ENCODE assay signal across 11 cellular contexts in the genomic region with DNA sequence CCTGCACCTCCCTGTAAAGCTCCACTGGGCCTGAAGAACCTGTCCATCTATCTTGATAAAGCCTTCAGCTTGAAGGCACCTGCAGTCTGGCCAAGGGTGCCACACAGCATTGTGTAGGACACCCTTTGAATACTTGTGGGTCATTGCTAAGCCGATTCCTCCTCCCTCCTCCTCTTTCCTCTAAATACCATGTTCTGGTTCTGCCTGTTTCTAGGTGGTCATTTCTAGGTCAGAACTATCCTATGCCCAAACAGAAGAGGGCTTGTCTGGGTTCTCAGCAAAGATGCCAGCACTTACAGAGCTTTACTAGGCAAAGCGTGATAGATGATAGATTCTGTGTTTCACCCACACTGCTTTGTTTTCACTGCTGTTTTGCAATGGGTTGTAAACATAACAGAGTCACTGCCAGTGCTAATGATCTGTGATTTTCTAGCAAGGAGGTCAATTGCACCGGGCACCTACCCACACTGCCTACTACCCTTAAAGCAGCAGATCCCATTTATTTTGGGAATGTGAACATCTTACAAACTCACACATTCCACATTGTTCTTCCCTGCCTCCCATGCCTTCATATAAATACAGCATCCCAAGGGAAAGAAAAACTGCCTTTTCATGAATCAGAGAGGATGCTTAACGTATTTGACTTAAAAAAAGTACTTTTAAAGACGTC.
A peak's percentile ranks its signal among the peaks of the same experiment; 100 is the strongest.
DNase-seq lines count a peak whose midpoint lies in the region; ATAC-seq and TF ChIP-seq lines count a peak whose summit lies in the region.
"Had no signal": no experiment of that assay in that cellular context is flagged by ENCODE, and none has a peak within 500 bp of the region (broad histone marks: within the 10 kb centered on the region; RNA-seq: fewer than 3 reads in every experiment).

No MANE protein-coding gene starts in this region.

- no peaks in the 10 kb centered on the region for H3K36me3 Mint-ChIP-seq in activated T-helper 17 cell treated with anti-CD3 and anti-CD28 coated beads, Interleukin-2, amount 50 U/mL, for 72 hours (ENCODE audit: low read depth)
- H3K36me3 Mint-ChIP-seq: natural killer cell had no signal

- no peak for TF ChIP-seq CTCF in gastroesophageal sphincter (IDR thresholded peaks at IDR 0.05)

- no peaks in the 10 kb centered on the region for H3K9me3 Mint-ChIP-seq in activated T-helper 17 cell treated with anti-CD3 and anti-CD28 coated beads, Interleukin-2, amount 50 U/mL, for 72 hours
- H3K9me3 Mint-ChIP-seq: activated T-cell treated with anti-CD3 and anti-CD28 coated beads, Interleukin-2, amount 50 U/mL, for 4 hours; natural killer cell had no signal

- H3K27me3 ChIP-seq in gastroesophageal sphincter: no peaks in the 10 kb centered on the region

- H3K27me3 Mint-ChIP-seq in activated T-helper 17 cell treated with anti-CD3 and anti-CD28 coated beads, Interleukin-2, amount 50 U/mL, for 72 hours: peaks cover 6% of the 10 kb centered on the region

- H3K9me3 ChIP-seq in gastroesophageal sphincter: no peaks in the 10 kb centered on the region

- no peak for TF ChIP-seq EP300 in gastroesophageal sphincter (IDR thresholded peaks at IDR 0.05)

- peak overlapping the region; percentile 71 to 82 (median 80) for H3K27ac ChIP-seq in gastroesophageal sphincter

- TF ChIP-seq POLR2A in gastroesophageal sphincter (IDR thresholded peaks at IDR 0.05): no peak

- ATAC-seq in SK-N-SH treated with all-trans-retinoic acid at 6 μM for 48 hours (peak; percentile 14; the same call in 2 of the 3 replicates), gastroesophageal sphincter (no peak)
- ATAC-seq in activated T-helper 17 cell treated with anti-CD3 and anti-CD28 coated beads, Interleukin-2, amount 50 U/mL, for 72 hours (replicated peaks): no peak
- ATAC-seq: activated T-cell treated with anti-CD3 and anti-CD28 coated beads, Interleukin-2, amount 50 U/mL, for 4 hours; natural killer cell had no signal

- H3K36me3 ChIP-seq in gastroesophageal sphincter: no peaks in the 10 kb centered on the region

- H3K4me3 Mint-ChIP-seq in activated T-helper 17 cell treated with anti-CD3 and anti-CD28 coated beads, Interleukin-2, amount 50 U/mL, for 72 hours: no peak overlapping the region
- H3K4me3 Mint-ChIP-seq: activated T-cell treated with anti-CD3 and anti-CD28 coated beads, Interleukin-2, amount 50 U/mL, for 4 hours; natural killer cell had no signal

- H3K4me3 ChIP-seq in gastroesophageal sphincter: no peak overlapping the region

- WGBS in gastroesophageal sphincter (ENCODE audit: low coverage in 1 of 2), 2 donors: 24 to 36% methylated on average over 3 to 4 of the region's 5 CpGs

- peaks cover 10 to 25% (median 15%) of the 10 kb centered on the region in 3 donors for H3K4me1 ChIP-seq in gastroesophageal sphincter

- peaks cover 3% of the 10 kb centered on the region for H3K4me1 Mint-ChIP-seq in activated T-helper 17 cell treated with anti-CD3 and anti-CD28 coated beads, Interleukin-2, amount 50 U/mL, for 72 hours
- H3K4me1 Mint-ChIP-seq: natural killer cell had no signal

- peak; percentile 24 for DNase-seq in AG20443 (ENCODE audit: low spot score)
- peak; percentile 85 for DNase-seq in renal cortical epithelial cell (ENCODE audit: low read depth)
- no peak for DNase-seq in stimulated activated CD4-positive, alpha-beta T cell treated with anti-CD3 and anti-CD28 coated beads, Interleukin-4, amount 100 ng/mL, for 24 hours
- no peak for DNase-seq in hepatic stellate cell (ENCODE audit: low spot score)
- no peak for DNase-seq in KG1 (lab: John Stamatoyannopoulos, UW)
- DNase-seq: activated T-cell treated with anti-CD3 and anti-CD28 coated beads, Interleukin-2, amount 50 U/mL, for 4 hours; natural killer cell; NCI-H1436 treated with DMSO at 0.1 percent for 48 hours had no signal

- no peak overlapping the region for H3K27ac Mint-ChIP-seq in activated T-helper 17 cell treated with anti-CD3 and anti-CD28 coated beads, Interleukin-2, amount 50 U/mL, for 72 hours
- H3K27ac Mint-ChIP-seq: natural killer cell had no signal

TF ChIP-seq in SK-N-SH treated with all-trans-retinoic acid at 6 μM for 48 hours, 23 proteins besides CTCF, POLR2A, EP300 and RAD21 (continues in another document):
- TF ChIP-seq CSDC2 (CRISPR knock-in tag; IDR thresholded peaks at IDR 0.05): no peak
- TF ChIP-seq OSR1 (CRISPR knock-in tag; IDR thresholded peaks at IDR 0.05): no peak
- TF ChIP-seq, protein P1, sequence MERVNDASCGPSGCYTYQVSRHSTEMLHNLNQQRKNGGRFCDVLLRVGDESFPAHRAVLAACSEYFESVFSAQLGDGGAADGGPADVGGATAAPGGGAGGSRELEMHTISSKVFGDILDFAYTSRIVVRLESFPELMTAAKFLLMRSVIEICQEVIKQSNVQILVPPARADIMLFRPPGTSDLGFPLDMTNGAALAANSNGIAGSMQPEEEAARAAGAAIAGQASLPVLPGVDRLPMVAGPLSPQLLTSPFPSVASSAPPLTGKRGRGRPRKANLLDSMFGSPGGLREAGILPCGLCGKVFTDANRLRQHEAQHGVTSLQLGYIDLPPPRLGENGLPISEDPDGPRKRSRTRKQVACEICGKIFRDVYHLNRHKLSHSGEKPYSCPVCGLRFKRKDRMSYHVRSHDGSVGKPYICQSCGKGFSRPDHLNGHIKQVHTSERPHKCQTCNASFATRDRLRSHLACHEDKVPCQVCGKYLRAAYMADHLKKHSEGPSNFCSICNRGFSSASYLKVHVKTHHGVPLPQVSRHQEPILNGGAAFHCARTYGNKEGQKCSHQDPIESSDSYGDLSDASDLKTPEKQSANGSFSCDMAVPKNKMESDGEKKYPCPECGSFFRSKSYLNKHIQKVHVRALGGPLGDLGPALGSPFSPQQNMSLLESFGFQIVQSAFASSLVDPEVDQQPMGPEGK (CRISPR knock-in tag; IDR thresholded peaks at IDR 0.05; ENCODE audit: borderline replicate concordance): no peak
- TF ChIP-seq ZFP3 (CRISPR knock-in tag; IDR thresholded peaks at IDR 0.05): no peak
- no peak for TF ChIP-seq ZFP30 (CRISPR knock-in tag; IDR thresholded peaks at IDR 0.05)
- no peak for TF ChIP-seq ARNTL (CRISPR knock-in tag; IDR thresholded peaks at IDR 0.05; ENCODE audit: borderline replicate concordance, low read depth)
- no peak for TF ChIP-seq TOX (CRISPR knock-in tag; IDR thresholded peaks at IDR 0.05; ENCODE audit: borderline replicate concordance)
- no peak for TF ChIP-seq ZNF8 (CRISPR knock-in tag; IDR thresholded peaks at IDR 0.05)
- no peak for TF ChIP-seq ESRRG (CRISPR knock-in tag; IDR thresholded peaks at IDR 0.05)
- TF ChIP-seq BACH2 (CRISPR knock-in tag; IDR thresholded peaks at IDR 0.05; ENCODE audit: borderline replicate concordance): no peak
- TF ChIP-seq ISL1 (CRISPR knock-in tag; IDR thresholded peaks at IDR 0.05): no peak
- TF ChIP-seq, protein P2, sequence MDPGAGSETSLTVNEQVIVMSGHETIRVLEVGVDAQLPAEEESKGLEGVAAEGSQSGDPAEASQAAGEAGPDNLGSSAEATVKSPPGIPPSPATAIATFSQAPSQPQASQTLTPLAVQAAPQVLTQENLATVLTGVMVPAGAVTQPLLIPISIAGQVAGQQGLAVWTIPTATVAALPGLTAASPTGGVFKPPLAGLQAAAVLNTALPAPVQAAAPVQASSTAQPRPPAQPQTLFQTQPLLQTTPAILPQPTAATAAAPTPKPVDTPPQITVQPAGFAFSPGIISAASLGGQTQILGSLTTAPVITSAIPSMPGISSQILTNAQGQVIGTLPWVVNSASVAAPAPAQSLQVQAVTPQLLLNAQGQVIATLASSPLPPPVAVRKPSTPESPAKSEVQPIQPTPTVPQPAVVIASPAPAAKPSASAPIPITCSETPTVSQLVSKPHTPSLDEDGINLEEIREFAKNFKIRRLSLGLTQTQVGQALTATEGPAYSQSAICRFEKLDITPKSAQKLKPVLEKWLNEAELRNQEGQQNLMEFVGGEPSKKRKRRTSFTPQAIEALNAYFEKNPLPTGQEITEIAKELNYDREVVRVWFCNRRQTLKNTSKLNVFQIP (CRISPR knock-in tag; IDR thresholded peaks at IDR 0.05; ENCODE audit: borderline replicate concordance, low read depth): no peak
- TF ChIP-seq RARB (CRISPR knock-in tag; IDR thresholded peaks at IDR 0.05): no peak
- TF ChIP-seq, protein P3, sequence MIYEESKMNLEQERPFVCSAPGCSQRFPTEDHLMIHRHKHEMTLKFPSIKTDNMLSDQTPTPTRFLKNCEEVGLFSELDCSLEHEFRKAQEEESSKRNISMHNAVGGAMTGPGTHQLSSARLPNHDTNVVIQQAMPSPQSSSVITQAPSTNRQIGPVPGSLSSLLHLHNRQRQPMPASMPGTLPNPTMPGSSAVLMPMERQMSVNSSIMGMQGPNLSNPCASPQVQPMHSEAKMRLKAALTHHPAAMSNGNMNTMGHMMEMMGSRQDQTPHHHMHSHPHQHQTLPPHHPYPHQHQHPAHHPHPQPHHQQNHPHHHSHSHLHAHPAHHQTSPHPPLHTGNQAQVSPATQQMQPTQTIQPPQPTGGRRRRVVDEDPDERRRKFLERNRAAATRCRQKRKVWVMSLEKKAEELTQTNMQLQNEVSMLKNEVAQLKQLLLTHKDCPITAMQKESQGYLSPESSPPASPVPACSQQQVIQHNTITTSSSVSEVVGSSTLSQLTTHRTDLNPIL (CRISPR knock-in tag; IDR thresholded peaks at IDR 0.05; ENCODE audit: low read depth): no peak
- TF ChIP-seq, protein P4, sequence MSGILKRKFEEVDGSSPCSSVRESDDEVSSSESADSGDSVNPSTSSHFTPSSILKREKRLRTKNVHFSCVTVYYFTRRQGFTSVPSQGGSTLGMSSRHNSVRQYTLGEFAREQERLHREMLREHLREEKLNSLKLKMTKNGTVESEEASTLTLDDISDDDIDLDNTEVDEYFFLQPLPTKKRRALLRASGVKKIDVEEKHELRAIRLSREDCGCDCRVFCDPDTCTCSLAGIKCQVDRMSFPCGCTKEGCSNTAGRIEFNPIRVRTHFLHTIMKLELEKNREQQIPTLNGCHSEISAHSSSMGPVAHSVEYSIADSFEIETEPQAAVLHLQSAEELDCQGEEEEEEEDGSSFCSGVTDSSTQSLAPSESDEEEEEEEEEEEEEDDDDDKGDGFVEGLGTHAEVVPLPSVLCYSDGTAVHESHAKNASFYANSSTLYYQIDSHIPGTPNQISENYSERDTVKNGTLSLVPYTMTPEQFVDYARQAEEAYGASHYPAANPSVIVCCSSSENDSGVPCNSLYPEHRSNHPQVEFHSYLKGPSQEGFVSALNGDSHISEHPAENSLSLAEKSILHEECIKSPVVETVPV (CRISPR knock-in tag; IDR thresholded peaks at IDR 0.05): no peak
- TF ChIP-seq ZC3H10 (CRISPR knock-in tag; IDR thresholded peaks at IDR 0.05): no peak
- TF ChIP-seq ZNF70 (CRISPR knock-in tag; IDR thresholded peaks at IDR 0.05): no peak
- no peak for TF ChIP-seq GLIS3 (CRISPR knock-in tag; IDR thresholded peaks at IDR 0.05)

Comparison
In these comparisons a context has a peak if more than half of its experiments do, and no peak if none do; other contexts are left out.
1. DNase-seq: peak in AG20443 (single experiment) and renal cortical epithelial cell (single experiment); none in stimulated activated CD4-positive, alpha-beta T cell treated with anti-CD3 and anti-CD28 coated beads, Interleukin-4, amount 100 ng/mL, for 24 hours (single experiment), hepatic stellate cell (single experiment) and KG1 (single experiment).